ENCODE assay signal across 9 cellular contexts in the genomic region with DNA sequence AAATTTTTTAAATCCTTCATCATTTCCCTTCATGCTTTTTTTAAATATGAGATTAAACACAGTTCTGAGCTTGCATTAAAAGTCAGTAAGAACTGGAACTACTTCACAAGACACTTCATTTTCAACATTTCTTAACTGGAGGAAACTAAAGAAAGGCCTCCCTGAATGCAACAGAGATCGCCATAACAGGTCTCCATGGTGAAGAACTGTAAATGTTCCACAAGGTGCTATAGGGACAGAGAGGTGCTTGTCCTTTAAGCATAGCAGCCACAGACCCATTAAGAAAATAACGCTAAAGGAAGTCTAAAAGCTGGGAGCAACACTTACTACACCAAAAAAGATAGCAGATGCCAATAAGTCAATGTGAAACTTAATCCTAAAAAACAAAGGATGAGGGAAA. TPM values are rescaled to one million over a fixed set of nuclear protein-coding genes. Genes with fewer than 3 reads are reported as not detected.
DNase-seq lines count a peak whose midpoint lies in the region; ATAC-seq and TF ChIP-seq lines count a peak whose summit lies in the region.
"Had no signal": no experiment of that assay in that cellular context is flagged by ENCODE, and none has a peak within 500 bp of the region (broad histone marks: within the 10 kb centered on the region; RNA-seq: fewer than 3 reads in every experiment).

No MANE protein-coding gene starts in this region.

- no peaks in the 10 kb centered on the region for H3K9me3 Mint-ChIP-seq in immature natural killer cell
- no peaks in the 10 kb centered on the region for H3K9me3 Mint-ChIP-seq in activated CD4-positive, alpha-beta memory T cell treated with anti-CD3 and anti-CD28 coated beads, Interleukin-2, amount 10 ng/mL, durations not matched to agents 7 days and 5 days
- H3K9me3 Mint-ChIP-seq in MCF 10A (ENCODE audit: unreplicated experiment): no peaks in the 10 kb centered on the region

- CTCF ChIA-PET in activated CD4-positive, alpha-beta memory T cell treated with anti-CD3 and anti-CD28 coated beads, Interleukin-2, amount 10 ng/mL, durations not matched to agents 7 days and 5 days (lab: Charles Lee): interaction anchor here (1.0 to 1.4 kb wide), 2 partner anchors 461 to 469 kb away, joined by 4 read pairs; no protein-coding TSS in a partner anchor
- CTCF ChIA-PET in GM10248 (lab: Yijun Ruan, JAX) (interaction anchor here (1.6 to 2.2 kb wide), 6 partner anchors 9 to 468 kb away, joined by 4 to 10 read pairs (median 7); no protein-coding TSS in a partner anchor), MCF 10A (lab: Yijun Ruan, JAX) (interaction anchor here (1.7 to 2.3 kb wide), 2 partner anchors 9 to 130 kb away, joined by 6 to 10 read pairs; no protein-coding TSS in a partner anchor)

- TF ChIP-seq CTCF in GM10248 (IDR thresholded peaks at IDR 0.05; ENCODE audit: control extremely low read depth, extremely low read depth, low read depth, missing control alignments) (no peak), MCF 10A (IDR thresholded peaks at IDR 0.05; ENCODE audit: unreplicated experiment) (no peak)

- H3K27me3 Mint-ChIP-seq in immature natural killer cell (ENCODE audit: low read depth in 3 of 3): peaks cover 0 to 2% (median 0%) of the 10 kb centered on the region in 3 donors
- H3K27me3 Mint-ChIP-seq in activated CD4-positive, alpha-beta memory T cell treated with anti-CD3 and anti-CD28 coated beads, Interleukin-2, amount 10 ng/mL, durations not matched to agents 7 days and 5 days: no peaks in the 10 kb centered on the region
- no peaks in the 10 kb centered on the region for H3K27me3 Mint-ChIP-seq in MCF 10A (ENCODE audit: insufficient read depth, unreplicated experiment)

- intact Hi-C loops in MCF 10A (cut with micrococcal nuclease): no loop called here

- peaks cover 56 to 83% of the 10 kb centered on the region in 2 donors for H3K4me1 Mint-ChIP-seq in immature natural killer cell
- peaks cover 31% of the 10 kb centered on the region for H3K4me1 Mint-ChIP-seq in activated CD4-positive, alpha-beta memory T cell treated with anti-CD3 and anti-CD28 coated beads, Interleukin-2, amount 10 ng/mL, durations not matched to agents 7 days and 5 days
- peaks cover 7% of the 10 kb centered on the region for H3K4me1 Mint-ChIP-seq in MCF 10A (ENCODE audit: insufficient read depth, unreplicated experiment)

- H3K4me3 Mint-ChIP-seq in immature natural killer cell (peak overlapping the region in 2 of 5 donors; percentile 31 to 43), MCF 10A (ENCODE audit: unreplicated experiment) (no peak overlapping the region)
- no peak overlapping the region for H3K4me3 Mint-ChIP-seq in activated CD4-positive, alpha-beta memory T cell treated with anti-CD3 and anti-CD28 coated beads, Interleukin-2, amount 10 ng/mL, durations not matched to agents 7 days and 5 days

- no TSS peak for BruUV-seq in MCF 10A (replicated peaks; lab: Mats Ljungman, UMichigan)

- POLR2A ChIA-PET in activated CD4-positive, alpha-beta memory T cell treated with anti-CD3 and anti-CD28 coated beads, Interleukin-2, amount 10 ng/mL, durations not matched to agents 7 days and 5 days (lab: Charles Lee): interaction anchor here (0.7 to 2.4 kb wide), 3 partner anchors 9 to 524 kb away, joined by 3 to 6 read pairs (median 3); partner anchors contain the start of gene STAM2
- POLR2A ChIA-PET in GM10248 (lab: Yijun Ruan, JAX) (interaction anchor here (0.6 kb wide), 1 partner anchor 98 kb away, joined by 5 read pairs; no protein-coding TSS in a partner anchor), MCF 10A (lab: Yijun Ruan, JAX) (interaction anchor here (0.6 to 0.9 kb wide), 4 partner anchors 9 to 1019 kb away, joined by 3 to 4 read pairs (median 4); no protein-coding TSS in a partner anchor)

- ATAC-seq in GM18498 (IDR thresholded peaks at IDR 0.05; ENCODE audit: unreplicated experiment): peak; percentile 41
- peak; percentile 44 for ATAC-seq in GM21360 (IDR thresholded peaks at IDR 0.05; ENCODE audit: unreplicated experiment)
- ATAC-seq in HG03378 (IDR thresholded peaks at IDR 0.05; ENCODE audit: unreplicated experiment): peak; percentile 30

- H3K27ac Mint-ChIP-seq in immature natural killer cell (peak overlapping the region in 4 of 6 donors; percentile 35 to 71 (median 44)), MCF 10A (ENCODE audit: low read depth, unreplicated experiment) (no peak overlapping the region)
- H3K27ac Mint-ChIP-seq in activated CD4-positive, alpha-beta memory T cell treated with anti-CD3 and anti-CD28 coated beads, Interleukin-2, amount 10 ng/mL, durations not matched to agents 7 days and 5 days: no peak overlapping the region

- DNase-seq in immature natural killer cell (no peak), GM10248 (ENCODE audit: extremely low spot score) (no peak), MCF 10A (ENCODE audit: unreplicated experiment) (no peak)
- DNase-seq in activated CD4-positive, alpha-beta memory T cell treated with anti-CD3 and anti-CD28 coated beads, Interleukin-2, amount 10 ng/mL, durations not matched to agents 7 days and 5 days: no peak
- DNase-seq in stimulated activated CD4-positive, alpha-beta T cell treated with anti-CD3 and anti-CD28 coated beads, Interleukin-15, amount 100 ng/mL, for 24 hours: no peak
- DNase-seq: activated naive CD4-positive, alpha-beta T cell had no signal

- no peaks in the 10 kb centered on the region for H3K36me3 Mint-ChIP-seq in immature natural killer cell
- H3K36me3 Mint-ChIP-seq in activated CD4-positive, alpha-beta memory T cell treated with anti-CD3 and anti-CD28 coated beads, Interleukin-2, amount 10 ng/mL, durations not matched to agents 7 days and 5 days (ENCODE audit: low read depth): peaks cover 7% of the 10 kb centered on the region
- no peaks in the 10 kb centered on the region for H3K36me3 Mint-ChIP-seq in MCF 10A (ENCODE audit: insufficient read depth, unreplicated experiment)

RNA-seq across cellular contexts. Expression of gene STAM2, which starts 8.5 kb away (rescaled TPM):
- polyA plus RNA-seq in immature natural killer cell: 1 to 10 TPM; 3.9 to 6.6 (median 5.6) TPM
- 10 to 100 TPM; 13.8 to 16.2 TPM for total RNA-seq in activated CD4-positive, alpha-beta memory T cell treated with anti-CD3 and anti-CD28 coated beads, Interleukin-2, amount 10 ng/mL, durations not matched to agents 7 days and 5 days
- 27.6 and 35.3 TPM in 2 replicates for total RNA-seq in MCF 10A (2022)

Comparison
In these comparisons a context has a peak if more than half of its experiments do, and no peak if none do; other contexts are left out.
1. H3K27ac Mint-ChIP-seq: peak in immature natural killer cell (4 of 6); none in activated CD4-positive, alpha-beta memory T cell treated with anti-CD3 and anti-CD28 coated beads, Interleukin-2, amount 10 ng/mL, durations not matched to agents 7 days and 5 days (single experiment) and MCF 10A (single experiment).
2. Peak in every context shown above with its lines, with median percentiles within 50 percentile points of each other: ATAC-seq.